Comparison of ENCODE assay signal across 8 cellular contexts in genomic region chr11:65571940-65572339, GRCh38. TPM values are rescaled to one million over a fixed set of nuclear protein-coding genes. Genes with fewer than 3 reads are reported as not detected.
A peak's percentile ranks its signal among the peaks of the same experiment; 100 is the strongest.
DNase-seq lines count a peak whose midpoint lies in the region; ATAC-seq and TF ChIP-seq lines count a peak whose summit lies in the region.

No MANE protein-coding gene starts in this region.

- peak overlapping the region; percentile 79 for H3K27ac Mint-ChIP-seq in activated naive CD8-positive, alpha-beta T cell treated with anti-CD3 and anti-CD28 coated beads for 36 hours

- H3K9me3 Mint-ChIP-seq in activated naive CD8-positive, alpha-beta T cell treated with anti-CD3 and anti-CD28 coated beads for 36 hours = no peaks in the 10 kb centered on the region

- intact Hi-C loops in testis (cut with DNase I; ENCODE audit: low total_unique reads) = no loop called here

- H3K27me3 Mint-ChIP-seq in activated naive CD8-positive, alpha-beta T cell treated with anti-CD3 and anti-CD28 coated beads for 36 hours = no peaks in the 10 kb centered on the region

- DNase-seq in NCI-H345 (lab: John Stamatoyannopoulos, UW) = peak; percentile 42
- DNase-seq in NCI-H345 treated with DMSO at 0.1 percent for 48 hours (lab: John Stamatoyannopoulos, UW; ENCODE audit: unreplicated experiment) = no peak
- peak; percentile 65 for DNase-seq in NB4 (ENCODE audit: low read depth)
- no peak for DNase-seq in activated naive CD8-positive, alpha-beta T cell treated with anti-CD3 and anti-CD28 coated beads for 36 hours
- peak; percentile 87 for DNase-seq in islet precursor cell
- DNase-seq in testis = no peak
- no peak for DNase-seq in middle frontal gyrus (ENCODE audit: extremely low spot score, low spot score)

- H3K27me3 ChIP-seq in testis = no peaks in the 10 kb centered on the region

- TF ChIP-seq CTCF in NB4 (IDR thresholded peaks at IDR 0.05; ENCODE audit: low read depth, low read length) = peak; percentile 3
- no peak for TF ChIP-seq CTCF in testis (IDR thresholded peaks at IDR 0.05)

- H3K4me3 ChIP-seq in NB4 (ENCODE audit: low read depth, low read length) (peak overlapping the region; percentile 78), testis (peak overlapping the region in 1 of 2 donors; percentile 69)

- no peak for ATAC-seq in HG02973 (IDR thresholded peaks at IDR 0.05; ENCODE audit: unreplicated experiment)

- peaks cover 27% of the 10 kb centered on the region for H3K36me3 Mint-ChIP-seq in activated naive CD8-positive, alpha-beta T cell treated with anti-CD3 and anti-CD28 coated beads for 36 hours

- H3K4me1 ChIP-seq in testis = peaks cover 51% of the 10 kb centered on the region

- no peak for TF ChIP-seq POLR2A in NB4 (IDR thresholded peaks at IDR 0.05; ENCODE audit: extremely low read depth, insufficient read length)
- no peak for TF ChIP-seq POLR2A in testis (IDR thresholded peaks at IDR 0.05)

- no peaks in the 10 kb centered on the region for H3K9me3 ChIP-seq in testis

- 7 to 22% methylated on average over 4 to 11 of the region's 11 CpGs for WGBS in testis, 2 donors

- peak overlapping the region; percentile 65 to 87 for H3K27ac ChIP-seq in testis

- peak overlapping the region; percentile 100 for H3K4me3 Mint-ChIP-seq in activated naive CD8-positive, alpha-beta T cell treated with anti-CD3 and anti-CD28 coated beads for 36 hours

- no peaks in the 10 kb centered on the region for H3K36me3 ChIP-seq in testis (ENCODE audit: low read depth, missing control alignments)

- peaks cover 49% of the 10 kb centered on the region for H3K4me1 Mint-ChIP-seq in activated naive CD8-positive, alpha-beta T cell treated with anti-CD3 and anti-CD28 coated beads for 36 hours

RNA-seq across cellular contexts. Expression of gene FAM89B, which starts 0.4 kb away (rescaled TPM):
- total RNA-seq in activated naive CD8-positive, alpha-beta T cell treated with anti-CD3 and anti-CD28 coated beads for 36 hours = 10 to 100 TPM; 13.6 to 15.0 TPM
- total RNA-seq in testis = 10 to 100 TPM; 59.9 to 63.2 TPM
- 25.8 TPM for polyA plus RNA-seq in testis (ENCODE audit: insufficient read depth, low read depth, low replicate concordance)

RNA-seq across cellular contexts. Expression of gene ZNRD2, which starts 1.7 kb away (rescaled TPM):
- 10 to 100 TPM; 59.1 to 63.3 TPM for total RNA-seq in activated naive CD8-positive, alpha-beta T cell treated with anti-CD3 and anti-CD28 coated beads for 36 hours
- total RNA-seq in testis = 10 to 100 TPM; 67.7 to 79.6 TPM
- 77.6 TPM for polyA plus RNA-seq in testis (ENCODE audit: insufficient read depth, low read depth, low replicate concordance)

RNA-seq across cellular contexts. Expression of gene EHBP1L1, which starts 3.9 kb away (rescaled TPM):
- total RNA-seq in activated naive CD8-positive, alpha-beta T cell treated with anti-CD3 and anti-CD28 coated beads for 36 hours = 10 to 100 TPM; 55.7 to 60.0 TPM
- total RNA-seq in testis = 10 to 100 TPM; 51.0 to 66.8 TPM
- polyA plus RNA-seq in testis (ENCODE audit: insufficient read depth, low read depth, low replicate concordance) = 20.5 TPM

RNA-seq across cellular contexts. Expression of gene LTBP3, which starts 13.8 kb away (rescaled TPM):
- total RNA-seq in activated naive CD8-positive, alpha-beta T cell treated with anti-CD3 and anti-CD28 coated beads for 36 hours = 10 to 100 TPM; 35.5 to 36.0 TPM
- total RNA-seq in testis = 100 to 1,000 TPM; 112 to 126 TPM
- polyA plus RNA-seq in testis (ENCODE audit: insufficient read depth, low read depth, low replicate concordance) = 58.1 TPM

RNA-seq across cellular contexts. Expression of gene KCNK7, which starts 23.7 kb away (rescaled TPM):
- total RNA-seq in activated naive CD8-positive, alpha-beta T cell treated with anti-CD3 and anti-CD28 coated beads for 36 hours = under 1 TPM; 0.37 to 0.62 TPM
- total RNA-seq in testis = 1 to 10 TPM in 1 of 2 donors, under 1 TPM in 1; 0.99 to 2.5 TPM
- 0.26 TPM for polyA plus RNA-seq in testis (ENCODE audit: insufficient read depth, low read depth, low replicate concordance)

Comparison
In these comparisons a context has a peak if more than half of its experiments do, and no peak if none do; other contexts are left out.
1. DNase-seq: peak in NCI-H345 (single experiment), NB4 (single experiment) and islet precursor cell (single experiment); none in NCI-H345 treated with DMSO at 0.1 percent for 48 hours (single experiment), activated naive CD8-positive, alpha-beta T cell treated with anti-CD3 and anti-CD28 coated beads for 36 hours (single experiment), testis (single experiment) and middle frontal gyrus (single experiment).